In genomic region chr10:100827819-100828743, GRCh38 we compare ENCODE assay signal across 8 cellular contexts.
A peak's percentile ranks its signal among the peaks of the same experiment; 100 is the strongest.
DNase-seq lines count a peak whose midpoint lies in the region; ATAC-seq and TF ChIP-seq lines count a peak whose summit lies in the region.

No MANE protein-coding gene starts in this region.

- H3K27me3 ChIP-seq in CD4-positive, CD25-positive, alpha-beta regulatory T cell (ENCODE audit: control insufficient read depth, insufficient read depth, low read length) = peaks cover 36% of the 10 kb centered on the region
- H3K27me3 ChIP-seq in HL-60 (ENCODE audit: insufficient read depth, poor library complexity, severe bottlenecking) (peaks cover 45% of the 10 kb centered on the region), prostate gland (replicated peaks; ENCODE audit: insufficient read depth) (peaks cover 41% of the 10 kb centered on the region)

- no peaks in the 10 kb centered on the region for H3K9me3 ChIP-seq in CD4-positive, CD25-positive, alpha-beta regulatory T cell (ENCODE audit: control insufficient read depth in 2 of 2, low read length in 2 of 2)
- H3K9me3 ChIP-seq in prostate gland = no peaks in the 10 kb centered on the region

- H3K4me3 ChIP-seq in CD4-positive, CD25-positive, alpha-beta regulatory T cell (ENCODE audit: low read depth, low read length) = peak overlapping the region; percentile 47
- H3K4me3 ChIP-seq in HL-60 (replicated peaks; ENCODE audit: insufficient read depth, low read length) (peak overlapping the region; percentile 13), prostate gland (peak overlapping the region; percentile 13 to 30)

- H3K4me1 ChIP-seq in CD4-positive, CD25-positive, alpha-beta regulatory T cell (ENCODE audit: control insufficient read depth, insufficient read depth, low read length, poor library complexity, severe bottlenecking) = peaks cover 41% of the 10 kb centered on the region
- H3K4me1 ChIP-seq in prostate gland (replicated peaks) = peaks cover 20% of the 10 kb centered on the region

- no peak overlapping the region for H3K27ac ChIP-seq in CD4-positive, CD25-positive, alpha-beta regulatory T cell (ENCODE audit: insufficient read depth, low read length, poor library complexity, severe bottlenecking)
- H3K27ac ChIP-seq in HL-60 (replicated peaks) (no peak overlapping the region), prostate gland (no peak overlapping the region)

- peak in 1 of 3 donors; percentile 8 for DNase-seq in CD4-positive, CD25-positive, alpha-beta regulatory T cell
- DNase-seq in HL-60 (ENCODE audit: low read depth in 1 of 2, low spot score in 1 of 2) = peak in 1 of 2 experiments; percentile 21
- DNase-seq in activated CD4-positive, alpha-beta T cell treated with anti-CD3 and anti-CD28 coated beads, Interleukin-2, amount 50 U/mL, for 48 hours = peak; percentile 46 to 53
- DNase-seq in globus pallidus (ENCODE audit: low spot score) = peak; percentile 6
- peak; percentile 15 for DNase-seq in prostate gland (ENCODE audit: low spot score)
- no peak for DNase-seq in GOT3 (lab: John Stamatoyannopoulos, UW)

- intact Hi-C loops in prostate gland (cut with DNase I) = no loop called here

- H3K36me3 Mint-ChIP-seq in CD4-positive, CD25-positive, alpha-beta regulatory T cell = no peaks in the 10 kb centered on the region

- ATAC-seq in CD4-positive, CD25-positive, alpha-beta regulatory T cell (ENCODE audit: low read depth in 2 of 2) = no peak
- ATAC-seq in GM18520 (IDR thresholded peaks at IDR 0.05; ENCODE audit: unreplicated experiment) (no peak), HG02623 (IDR thresholded peaks at IDR 0.05; ENCODE audit: unreplicated experiment) (no peak)

- TF ChIP-seq CTCF in HL-60 (IDR thresholded peaks at IDR 0.05; ENCODE audit: insufficient read depth, low read length) (no peak), prostate gland (IDR thresholded peaks at IDR 0.05) (peak in 1 of 4 experiments; percentile 15)

- WGBS in prostate gland = 2% methylated on average over 44 of the region's 69 CpGs

- no peaks in the 10 kb centered on the region for H3K36me3 ChIP-seq in CD4-positive, CD25-positive, alpha-beta regulatory T cell (ENCODE audit: control insufficient read depth, insufficient read depth, low read length)
- H3K36me3 ChIP-seq in prostate gland = no peaks in the 10 kb centered on the region

- H3K27ac Mint-ChIP-seq in CD4-positive, CD25-positive, alpha-beta regulatory T cell = peak overlapping the region in 2 of 3 donors; percentile 48 to 72

- peaks cover 0 to 3% (median 0%) of the 10 kb centered on the region in 7 donors for H3K9me3 Mint-ChIP-seq in CD4-positive, CD25-positive, alpha-beta regulatory T cell

- peak overlapping the region; percentile 84 to 93 (median 88) for H3K4me3 Mint-ChIP-seq in CD4-positive, CD25-positive, alpha-beta regulatory T cell

- peaks cover 90% of the 10 kb centered on the region for H3K27me3 Mint-ChIP-seq in CD4-positive, CD25-positive, alpha-beta regulatory T cell

- peaks cover 0 to 34% (median 24%) of the 10 kb centered on the region in 4 donors for H3K4me1 Mint-ChIP-seq in CD4-positive, CD25-positive, alpha-beta regulatory T cell

- no peak for TF ChIP-seq POLR2A in prostate gland (IDR thresholded peaks at IDR 0.05)
